ENCODE assay signal across 8 cellular contexts in genomic region chr9:116549061-116549664, GRCh38.
DNase-seq lines count a peak whose midpoint lies in the region; TF ChIP-seq lines count a peak whose summit lies in the region.

No MANE protein-coding gene starts in this region.

- intact Hi-C loops in activated naive CD4-positive, alpha-beta T cell treated with anti-CD3 and anti-CD28 coated beads for 36 hours (cut with micrococcal nuclease), result no loop called here

- H3K36me3 Mint-ChIP-seq in activated naive CD4-positive, alpha-beta T cell treated with anti-CD3 and anti-CD28 coated beads for 36 hours (ENCODE audit: low read depth), result no peaks in the 10 kb centered on the region

- H3K4me3 ChIP-seq in NB4 (ENCODE audit: low read depth, low read length), result no peak overlapping the region

- TF ChIP-seq CTCF in AG09319 (IDR thresholded peaks at IDR 0.05; ENCODE audit: low read depth, low read length) (no peak), NB4 (IDR thresholded peaks at IDR 0.05; ENCODE audit: low read depth, low read length) (no peak)

- DNase-seq in AG09319 (ENCODE audit: extremely low read depth, low read depth) (peak; percentile 86), NB4 (ENCODE audit: low read depth) (peak; percentile 89), dedifferentiated amniotic fluid mesenchymal stem cell (ENCODE audit: extremely low spot score) (peak; percentile 96), midbrain (lab: John Stamatoyannopoulos, UW) (peak; percentile 7), germinal center (ENCODE audit: low spot score) (no peak)
- DNase-seq in activated naive CD4-positive, alpha-beta T cell treated with anti-CD3 and anti-CD28 coated beads for 36 hours, result no peak
- no peak for DNase-seq in activated CD4-positive, alpha-beta T cell treated with anti-CD3 and anti-CD28 coated beads, Interleukin-2, amount 50 U/mL, for 4 hours
- DNase-seq in effector CD4-positive, alpha-beta T cell, result no peak

- H3K4me1 Mint-ChIP-seq in activated naive CD4-positive, alpha-beta T cell treated with anti-CD3 and anti-CD28 coated beads for 36 hours (ENCODE audit: low read depth), result peaks cover 3% of the 10 kb centered on the region

- H3K27ac Mint-ChIP-seq in activated naive CD4-positive, alpha-beta T cell treated with anti-CD3 and anti-CD28 coated beads for 36 hours, result no peak overlapping the region

- CTCF ChIA-PET in activated naive CD4-positive, alpha-beta T cell treated with anti-CD3 and anti-CD28 coated beads for 36 hours (lab: Charles Lee), result no interaction called here

- no peaks in the 10 kb centered on the region for H3K27me3 Mint-ChIP-seq in activated naive CD4-positive, alpha-beta T cell treated with anti-CD3 and anti-CD28 coated beads for 36 hours (ENCODE audit: low read depth)

- no peak for TF ChIP-seq POLR2A in NB4 (IDR thresholded peaks at IDR 0.05; ENCODE audit: extremely low read depth, insufficient read length)

- H3K4me3 Mint-ChIP-seq in activated naive CD4-positive, alpha-beta T cell treated with anti-CD3 and anti-CD28 coated beads for 36 hours, result no peak overlapping the region

- no peaks in the 10 kb centered on the region for H3K9me3 Mint-ChIP-seq in activated naive CD4-positive, alpha-beta T cell treated with anti-CD3 and anti-CD28 coated beads for 36 hours

Comparison
In these comparisons a context has a peak if more than half of its experiments do, and no peak if none do; other contexts are left out.
1. DNase-seq: peak in AG09319 (single experiment), NB4 (single experiment), dedifferentiated amniotic fluid mesenchymal stem cell (single experiment) and midbrain (single experiment); none in germinal center (single experiment), activated naive CD4-positive, alpha-beta T cell treated with anti-CD3 and anti-CD28 coated beads for 36 hours (single experiment), activated CD4-positive, alpha-beta T cell treated with anti-CD3 and anti-CD28 coated beads, Interleukin-2, amount 50 U/mL, for 4 hours (0 of 2) and effector CD4-positive, alpha-beta T cell (single experiment).